9 cellular contexts compared by ENCODE assay signal in the genomic region with DNA sequence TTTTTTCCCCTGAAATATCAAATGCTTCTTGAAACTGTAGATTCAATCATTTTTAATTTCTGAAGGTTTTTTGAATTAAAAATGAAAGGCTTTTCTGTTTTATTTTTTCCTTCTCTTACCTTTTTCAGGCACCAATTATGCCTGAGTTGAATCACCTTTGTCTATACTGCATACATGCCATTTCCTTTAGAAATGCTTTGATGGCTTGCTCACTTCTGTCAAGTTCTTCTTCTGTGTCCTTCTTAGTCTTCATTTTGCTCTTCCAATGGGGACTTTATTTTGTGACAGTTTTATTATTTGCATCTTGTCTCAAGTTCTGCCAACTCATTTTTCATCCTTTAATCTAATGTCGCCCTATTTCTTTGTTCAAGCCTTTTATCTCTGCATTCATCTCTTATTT.
"Had no signal": no experiment of that assay in that cellular context is flagged by ENCODE, and none has a peak within 500 bp of the region (broad histone marks: within the 10 kb centered on the region; RNA-seq: fewer than 3 reads in every experiment).

No MANE protein-coding gene starts in this region.

- H3K9ac ChIP-seq: GM23248 had no signal

- H3K36me3 ChIP-seq: HAP-1 had no signal

- ATAC-seq: HCT116, K562 had no signal

- FAIRE-seq: HTR-8/SVneo, K562 had no signal

- H2AFZ ChIP-seq: GM23248 had no signal

- H3K4me3 ChIP-seq: GM23248, HAP-1, K562 had no signal

- H3K27ac ChIP-seq: GM23248 had no signal

- DNase-seq: GM23248, GOT3, H7, IMR-90, KG1 had no signal
